11 cellular contexts compared by ENCODE assay signal in the genomic region with DNA sequence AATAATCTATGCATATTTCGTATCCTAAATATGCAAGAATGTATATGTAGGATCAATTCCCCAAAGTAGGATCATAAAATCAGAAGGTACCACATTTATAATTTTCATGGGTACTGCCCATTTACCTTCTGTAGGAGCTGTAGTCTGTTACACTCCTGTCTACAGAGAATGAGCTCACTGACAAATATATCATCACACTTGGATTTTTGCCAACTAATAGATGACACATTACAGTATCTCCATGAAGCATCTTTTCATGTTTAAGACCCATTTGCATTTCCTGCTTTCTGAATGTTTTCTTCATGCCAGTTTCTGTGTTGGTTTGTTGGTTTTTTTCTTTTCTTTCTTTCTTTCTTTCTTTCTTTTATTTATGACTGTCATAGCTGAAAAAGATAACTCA.
DNase-seq lines count a peak whose midpoint lies in the region; ATAC-seq and TF ChIP-seq lines count a peak whose summit lies in the region.
"Had no signal": no experiment of that assay in that cellular context is flagged by ENCODE, and none has a peak within 500 bp of the region (broad histone marks: within the 10 kb centered on the region; RNA-seq: fewer than 3 reads in every experiment).

No MANE protein-coding gene starts in this region.

- no peak for TF ChIP-seq EP300 in transverse colon (IDR thresholded peaks at IDR 0.05; ENCODE audit: low read depth)

- H4K8ac ChIP-seq in mesenchymal stem cell (ENCODE audit: low read length) = no peak overlapping the region

- no peak overlapping the region for H2BK5ac ChIP-seq in mesenchymal stem cell (ENCODE audit: low read depth, low read length, poor library complexity, severe bottlenecking)

- H3K27me3 ChIP-seq in transverse colon (no peaks in the 10 kb centered on the region), mesenchymal stem cell (ENCODE audit: control insufficient read depth in 1 of 2, insufficient read depth in 1 of 2, low read length in 2 of 2) (no peaks in the 10 kb centered on the region)

- H3K9me3 ChIP-seq in transverse colon (no peaks in the 10 kb centered on the region), mesenchymal stem cell (ENCODE audit: control insufficient read depth, low read length) (no peaks in the 10 kb centered on the region)

- no peak overlapping the region for H3K14ac ChIP-seq in mesenchymal stem cell (ENCODE audit: low read length in 2 of 2)

- no peak overlapping the region for H2AK5ac ChIP-seq in mesenchymal stem cell (ENCODE audit: low read length, severe bottlenecking)

- H3K79me1 ChIP-seq in mesenchymal stem cell (replicated peaks; ENCODE audit: low read length, poor library complexity, severe bottlenecking) = peaks cover 30% of the 10 kb centered on the region

- H3K36me3 ChIP-seq in transverse colon = peaks cover 0 to 92% (median 44%) of the 10 kb centered on the region in 4 donors
- H3K36me3 ChIP-seq in mesenchymal stem cell (ENCODE audit: control insufficient read depth in 1 of 2, insufficient read depth in 2 of 2, low read depth in 1 of 2, low read length in 2 of 2) = peaks cover 47 to 100% of the 10 kb centered on the region in 2 experiments

- no peak for TF ChIP-seq POLR2A in transverse colon (IDR thresholded peaks at IDR 0.05)

- no peak overlapping the region for H2AFZ ChIP-seq in mesenchymal stem cell (ENCODE audit: low read depth, low read length)

- H3K4me3 ChIP-seq in transverse colon (no peak overlapping the region), mesenchymal stem cell (ENCODE audit: insufficient read depth in 1 of 2, low read depth in 1 of 2, low read length in 2 of 2) (no peak overlapping the region)
- H3K4me3 ChIP-seq: SK-N-MC had no signal

- 94 to 100% methylated on average over 1 of the region's 1 CpG for WGBS in transverse colon (ENCODE audit: low coverage in 1 of 2), 2 donors
- no CpG with 5 or more reads among the region's 1 CpG for WGBS in mesenchymal stem cell

- no peak overlapping the region for H3K27ac ChIP-seq in transverse colon
- no peak overlapping the region for H3K27ac ChIP-seq in mesenchymal stem cell (ENCODE audit: low read length, poor library complexity, severe bottlenecking)
- H3K27ac ChIP-seq: SK-N-MC had no signal

- H3K27me3 Mint-ChIP-seq in activated T-cell treated with anti-CD3 and anti-CD28 coated beads, Interleukin-2, amount 50 U/mL, for 4 hours (ENCODE audit: low read depth) = no peaks in the 10 kb centered on the region

- peaks cover 7% of the 10 kb centered on the region for H3K4me1 Mint-ChIP-seq in activated T-cell treated with anti-CD3 and anti-CD28 coated beads, Interleukin-2, amount 50 U/mL, for 4 hours (ENCODE audit: low read depth)

- peaks cover 52% of the 10 kb centered on the region for H3K36me3 Mint-ChIP-seq in activated T-cell treated with anti-CD3 and anti-CD28 coated beads, Interleukin-2, amount 50 U/mL, for 4 hours (ENCODE audit: insufficient read depth)

- intact Hi-C loops in transverse colon (cut with DNase I; ENCODE audit: low total_unique reads) = no loop called here

- no peak overlapping the region for H3K4ac ChIP-seq in mesenchymal stem cell (ENCODE audit: low read depth in 1 of 2, low read length in 2 of 2)

- H3K18ac ChIP-seq in mesenchymal stem cell (ENCODE audit: low read depth in 1 of 2, low read length in 2 of 2) = no peak overlapping the region

- H2BK15ac ChIP-seq in mesenchymal stem cell (ENCODE audit: low read depth, poor library complexity, severe bottlenecking) = no peak overlapping the region

- peak; percentile 55 to 83 for ATAC-seq in activated T-cell treated with anti-CD3 and anti-CD28 coated beads, Interleukin-2, amount 50 U/mL, for 4 hours
- ATAC-seq in GM21825 (IDR thresholded peaks at IDR 0.05; ENCODE audit: unreplicated experiment) = peak; percentile 81
- ATAC-seq in HG03457 (IDR thresholded peaks at IDR 0.05; ENCODE audit: unreplicated experiment) = peak; percentile 77

- H3K9ac ChIP-seq in mesenchymal stem cell (ENCODE audit: low read length) = no peak overlapping the region

- in situ Hi-C loops in transverse colon (cut with MboI; ENCODE audit: low pct_ligation_motif_present in 1 of 4, low pct_unique_long_range_greater_than_20kb in 1 of 4, low sequenced_read_pairs in 3 of 4) = no loop called here

- H3K9me3 Mint-ChIP-seq in activated T-cell treated with anti-CD3 and anti-CD28 coated beads, Interleukin-2, amount 50 U/mL, for 4 hours = no peaks in the 10 kb centered on the region

- H3K4me1 ChIP-seq in transverse colon (no peaks in the 10 kb centered on the region), mesenchymal stem cell (ENCODE audit: control insufficient read depth, insufficient read depth, low read depth, low read length) (peaks cover 3% of the 10 kb centered on the region)

- no peak overlapping the region for H3K4me3 Mint-ChIP-seq in activated T-cell treated with anti-CD3 and anti-CD28 coated beads, Interleukin-2, amount 50 U/mL, for 4 hours

- no peak overlapping the region for H2BK12ac ChIP-seq in mesenchymal stem cell (ENCODE audit: low read length in 2 of 2)

- DNase-seq in activated T-cell treated with anti-CD3 and anti-CD28 coated beads, Interleukin-2, amount 50 U/mL, for 4 hours = no peak
- DNase-seq in activated T-cell treated with anti-CD3 and anti-CD28 coated beads, Interleukin-2, amount 50 U/mL, for 48 hours = no peak
- DNase-seq in kidney tubule cell (ENCODE audit: low spot score) (peak; percentile 87), transverse colon (no peak), mesenchymal stem cell (no peak), NCI-H510A (lab: John Stamatoyannopoulos, UW) (no peak)
- DNase-seq: activated CD8-positive, alpha-beta memory T cell treated with anti-CD3 and anti-CD28 coated beads, Interleukin-2, amount 50 U/mL, for 4 hours; occipital lobe had no signal

- no peak overlapping the region for H3K4me2 ChIP-seq in mesenchymal stem cell (ENCODE audit: low read length, poor library complexity, severe bottlenecking)

- no peak overlapping the region for H4K91ac ChIP-seq in mesenchymal stem cell (ENCODE audit: low read length)

- no peak for TF ChIP-seq CTCF in transverse colon (IDR thresholded peaks at IDR 0.05)

- no peak overlapping the region for H3K23ac ChIP-seq in mesenchymal stem cell (ENCODE audit: low read length in 2 of 2)

- H2BK120ac ChIP-seq in mesenchymal stem cell (ENCODE audit: low read depth, low read length) = no peak overlapping the region
